8 cellular contexts compared by ENCODE assay signal in the genomic region with DNA sequence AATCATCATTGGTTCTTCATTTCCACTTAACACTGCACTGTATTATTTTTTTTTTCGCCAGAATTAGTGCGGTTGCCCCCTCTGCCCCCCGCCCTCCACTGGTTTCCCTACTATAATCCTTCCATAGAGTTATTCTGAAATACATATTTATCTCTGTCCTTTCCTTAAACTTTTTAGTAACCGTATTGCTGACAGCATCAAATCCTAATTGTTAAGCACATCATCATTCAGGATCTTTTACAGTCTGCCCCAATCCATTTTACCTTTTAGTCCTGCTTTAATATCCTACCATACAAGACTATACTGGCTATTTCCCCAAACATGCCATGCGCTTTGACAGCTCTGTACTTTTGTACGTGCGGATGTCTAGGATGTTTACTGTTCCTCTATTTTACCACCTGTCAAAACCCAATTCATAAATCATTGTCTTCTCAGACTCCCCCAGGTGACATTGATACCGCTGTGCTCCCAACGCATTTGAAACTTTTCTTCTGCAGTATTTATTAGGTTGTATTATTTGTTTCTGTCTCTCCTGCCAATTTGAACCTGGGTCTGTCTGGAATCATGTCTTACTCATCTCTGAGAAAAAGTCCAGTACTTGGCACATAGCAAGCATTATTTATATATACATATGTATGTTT. TPM values are rescaled to one million over a fixed set of nuclear protein-coding genes. Genes with fewer than 3 reads are reported as not detected.
DNase-seq lines count a peak whose midpoint lies in the region; ATAC-seq, FAIRE-seq and TF ChIP-seq lines count a peak whose summit lies in the region.

No MANE protein-coding gene starts in this region.

- H3K9me3 ChIP-seq in BLaER1 treated with 17β-estradiol and CSF1 and Interleukin-3, amounts not matched to agents 10 nM and 100 nM (replicated peaks in 1 of 11): peaks cover 0 to 13% (median 8%) of the 10 kb centered on the region in 11 experiments; a peak in 12 of 22 replicates
- no peaks in the 10 kb centered on the region for H3K9me3 ChIP-seq in iPS DF 6.9 (ENCODE audit: control insufficient read depth, insufficient read depth, low read length)

- H3K27me3 ChIP-seq in BLaER1 treated with 17β-estradiol and CSF1 and Interleukin-3, amounts not matched to agents 10 nM and 100 nM: no peaks in the 10 kb centered on the region
- H3K27me3 ChIP-seq in iPS DF 6.9 (ENCODE audit: control insufficient read depth, insufficient read depth, low read length): no peaks in the 10 kb centered on the region

- H3K4me1 ChIP-seq in BLaER1 treated with 17β-estradiol and CSF1 and Interleukin-3, amounts not matched to agents 10 nM and 100 nM: peaks cover 31 to 70% (median 53%) of the 10 kb centered on the region in 10 experiments
- H3K4me1 ChIP-seq in iPS DF 6.9 (ENCODE audit: control insufficient read depth, insufficient read depth, low read length): peaks cover 1% of the 10 kb centered on the region; the same call in 1 of the 2 replicates

- no peaks in the 10 kb centered on the region for H3K27me3 Mint-ChIP-seq in activated CD4-positive, alpha-beta memory T cell treated with anti-CD3 and anti-CD28 coated beads, Interleukin-2, amount 10 ng/mL, durations not matched to agents 7 days and 5 days
- no peaks in the 10 kb centered on the region for H3K27me3 Mint-ChIP-seq in stimulated activated memory B cell treated with anti-CD40 and anti-IgM and Interleukin-4, amounts not matched to agents 10 μg/mL and 1 μg/mL and 100 μg/mL, for 72 hours

- WGBS in iPS DF 6.9 (ENCODE audit: insufficient coverage, insufficient read length): no CpG with 5 or more reads among the region's 9 CpGs

- POLR2A ChIA-PET in HEK293T (lab: Yijun Ruan, JAX): no interaction called here
- POLR2A ChIA-PET in activated CD4-positive, alpha-beta memory T cell treated with anti-CD3 and anti-CD28 coated beads, Interleukin-2, amount 10 ng/mL, durations not matched to agents 7 days and 5 days (lab: Charles Lee): interaction anchor here (1.0 to 2.0 kb wide), 8 partner anchors 29 to 305 kb away, joined by 3 to 10 read pairs (median 4); a partner anchor contains a TSS

- peaks cover 53% of the 10 kb centered on the region for H3K4me1 Mint-ChIP-seq in activated CD4-positive, alpha-beta memory T cell treated with anti-CD3 and anti-CD28 coated beads, Interleukin-2, amount 10 ng/mL, durations not matched to agents 7 days and 5 days
- H3K4me1 Mint-ChIP-seq in stimulated activated memory B cell treated with anti-CD40 and anti-IgM and Interleukin-4, amounts not matched to agents 10 μg/mL and 1 μg/mL and 100 μg/mL, for 72 hours: peaks cover 82% of the 10 kb centered on the region

- H3K27ac Mint-ChIP-seq in activated CD4-positive, alpha-beta memory T cell treated with anti-CD3 and anti-CD28 coated beads, Interleukin-2, amount 10 ng/mL, durations not matched to agents 7 days and 5 days: peak overlapping the region; percentile 97
- peak overlapping the region; percentile 96 for H3K27ac Mint-ChIP-seq in stimulated activated memory B cell treated with anti-CD40 and anti-IgM and Interleukin-4, amounts not matched to agents 10 μg/mL and 1 μg/mL and 100 μg/mL, for 72 hours

- no peak for ATAC-seq in stimulated activated memory B cell treated with anti-CD40 and anti-IgM and Interleukin-4, amounts not matched to agents 10 μg/mL and 1 μg/mL and 100 μg/mL, for 72 hours

- peak overlapping the region; percentile 96 to 99 (median 97) for H3K9ac ChIP-seq in BLaER1 treated with 17β-estradiol and CSF1 and Interleukin-3, amounts not matched to agents 10 nM and 100 nM

- DNase-seq in HEK293T (ENCODE audit: extremely low spot score) (peak; percentile 10), iPS DF 6.9 (ENCODE audit: low read depth, low spot score) (no peak), frontal cortex (ENCODE audit: low spot score in 2 of 2) (no peak), LoVo (ENCODE audit: low spot score) (no peak), NCI-H187 (lab: John Stamatoyannopoulos, UW) (no peak)
- no peak for DNase-seq in activated CD4-positive, alpha-beta memory T cell treated with anti-CD3 and anti-CD28 coated beads, Interleukin-2, amount 10 ng/mL, durations not matched to agents 7 days and 5 days

- H3K4me3 ChIP-seq in BLaER1 treated with 17β-estradiol and CSF1 and Interleukin-3, amounts not matched to agents 10 nM and 100 nM: peak overlapping the region; percentile 93 to 98 (median 96)
- H3K4me3 ChIP-seq in iPS DF 6.9 (ENCODE audit: low read length): peak overlapping the region; percentile 87; the same call in 1 of the 2 replicates

- peak overlapping the region; percentile 94 for H3K4me3 Mint-ChIP-seq in activated CD4-positive, alpha-beta memory T cell treated with anti-CD3 and anti-CD28 coated beads, Interleukin-2, amount 10 ng/mL, durations not matched to agents 7 days and 5 days
- H3K4me3 Mint-ChIP-seq in stimulated activated memory B cell treated with anti-CD40 and anti-IgM and Interleukin-4, amounts not matched to agents 10 μg/mL and 1 μg/mL and 100 μg/mL, for 72 hours: peak overlapping the region; percentile 94

- peaks cover 0 to 21% (median 6%) of the 10 kb centered on the region in 11 experiments; a peak in 12 of 22 replicates for H3K36me3 ChIP-seq in BLaER1 treated with 17β-estradiol and CSF1 and Interleukin-3, amounts not matched to agents 10 nM and 100 nM
- H3K36me3 ChIP-seq in iPS DF 6.9 (ENCODE audit: control insufficient read depth, insufficient read depth, low read length): no peaks in the 10 kb centered on the region

- H3K4me2 ChIP-seq in BLaER1 treated with 17β-estradiol and CSF1 and Interleukin-3, amounts not matched to agents 10 nM and 100 nM: peak overlapping the region; percentile 82 to 96 (median 89)

- H3K36me3 Mint-ChIP-seq in activated CD4-positive, alpha-beta memory T cell treated with anti-CD3 and anti-CD28 coated beads, Interleukin-2, amount 10 ng/mL, durations not matched to agents 7 days and 5 days (ENCODE audit: low read depth): peaks cover 46% of the 10 kb centered on the region
- H3K36me3 Mint-ChIP-seq in stimulated activated memory B cell treated with anti-CD40 and anti-IgM and Interleukin-4, amounts not matched to agents 10 μg/mL and 1 μg/mL and 100 μg/mL, for 72 hours: peaks cover 14% of the 10 kb centered on the region

- FAIRE-seq in frontal cortex (lab: Jason Lieb, UNC): no peak

- peak overlapping the region; percentile 90 to 96 (median 93) for H3K27ac ChIP-seq in BLaER1 treated with 17β-estradiol and CSF1 and Interleukin-3, amounts not matched to agents 10 nM and 100 nM
- no peak overlapping the region for H3K27ac ChIP-seq in iPS DF 6.9 (ENCODE audit: low read length)

- CTCF ChIA-PET in HEK293T (lab: Yijun Ruan, JAX): no interaction called here
- CTCF ChIA-PET in activated CD4-positive, alpha-beta memory T cell treated with anti-CD3 and anti-CD28 coated beads, Interleukin-2, amount 10 ng/mL, durations not matched to agents 7 days and 5 days (lab: Charles Lee): no interaction called here

- peaks cover 18 to 75% (median 49%) of the 10 kb centered on the region in 11 experiments; a peak in 19 of 22 replicates for H4K20me1 ChIP-seq in BLaER1 treated with 17β-estradiol and CSF1 and Interleukin-3, amounts not matched to agents 10 nM and 100 nM

- H3K9me3 Mint-ChIP-seq in activated CD4-positive, alpha-beta memory T cell treated with anti-CD3 and anti-CD28 coated beads, Interleukin-2, amount 10 ng/mL, durations not matched to agents 7 days and 5 days: no peaks in the 10 kb centered on the region
- no peaks in the 10 kb centered on the region for H3K9me3 Mint-ChIP-seq in stimulated activated memory B cell treated with anti-CD40 and anti-IgM and Interleukin-4, amounts not matched to agents 10 μg/mL and 1 μg/mL and 100 μg/mL, for 72 hours

TF ChIP-seq in HEK293T, 16 proteins besides CTCF, POLR2A, EP300 and RAD21:
- TF ChIP-seq, protein P1, sequence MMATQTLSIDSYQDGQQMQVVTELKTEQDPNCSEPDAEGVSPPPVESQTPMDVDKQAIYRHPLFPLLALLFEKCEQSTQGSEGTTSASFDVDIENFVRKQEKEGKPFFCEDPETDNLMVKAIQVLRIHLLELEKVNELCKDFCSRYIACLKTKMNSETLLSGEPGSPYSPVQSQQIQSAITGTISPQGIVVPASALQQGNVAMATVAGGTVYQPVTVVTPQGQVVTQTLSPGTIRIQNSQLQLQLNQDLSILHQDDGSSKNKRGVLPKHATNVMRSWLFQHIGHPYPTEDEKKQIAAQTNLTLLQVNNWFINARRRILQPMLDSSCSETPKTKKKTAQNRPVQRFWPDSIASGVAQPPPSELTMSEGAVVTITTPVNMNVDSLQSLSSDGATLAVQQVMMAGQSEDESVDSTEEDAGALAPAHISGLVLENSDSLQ (IDR thresholded peaks at IDR 0.05): peak; percentile 91
- no peak for TF ChIP-seq ZNF384 (IDR thresholded peaks at IDR 0.05)

RNA-seq across cellular contexts. Expression of a gene that starts 1.0 kb away (rescaled TPM):
- total RNA-seq in activated CD4-positive, alpha-beta memory T cell treated with anti-CD3 and anti-CD28 coated beads, Interleukin-2, amount 10 ng/mL, durations not matched to agents 7 days and 5 days: 10 to 100 TPM; 85.7 to 87.5 TPM
- 42.0 TPM for total RNA-seq in frontal cortex

RNA-seq across cellular contexts. Expression of a gene that starts 1.5 kb away (rescaled TPM):
- 10 to 100 TPM; 44.8 to 45.8 TPM for total RNA-seq in activated CD4-positive, alpha-beta memory T cell treated with anti-CD3 and anti-CD28 coated beads, Interleukin-2, amount 10 ng/mL, durations not matched to agents 7 days and 5 days
- total RNA-seq in frontal cortex: 26.9 TPM
